ENCODE assay signal across 9 cellular contexts in genomic region chr14:67883717-67884116, GRCh38.
DNase-seq lines count a peak whose midpoint lies in the region; ATAC-seq and TF ChIP-seq lines count a peak whose summit lies in the region.
"Had no signal": no experiment of that assay in that cellular context is flagged by ENCODE, and none has a peak within 500 bp of the region (broad histone marks: within the 10 kb centered on the region; RNA-seq: fewer than 3 reads in every experiment).

No MANE protein-coding gene starts in this region.

- DNase-seq in AG10803 (ENCODE audit: low read depth), result peak; percentile 29
- DNase-seq in HT-29 (ENCODE audit: low spot score), result peak; percentile 22
- no peak for DNase-seq in ascending aorta (ENCODE audit: low spot score in 2 of 2)
- no peak for DNase-seq in right lobe of liver
- no peak for DNase-seq in activated CD4-positive, CD25-positive, alpha-beta regulatory T cell treated with anti-CD3 and anti-CD28 coated beads, Interleukin-2, amount 50 U/mL, for 72 hours
- no peak for DNase-seq in GM20000 (ENCODE audit: low spot score)
- no peak for DNase-seq in caudate nucleus (lab: John Stamatoyannopoulos, UW)
- DNase-seq: activated effector memory CD4-positive, alpha-beta T cell treated with anti-CD3 and anti-CD28 coated beads, Interleukin-2, amount 50 U/mL, for 16 hours had no signal

- 34% methylated on average over 1 of the region's 1 CpG for WGBS in right lobe of liver (ENCODE audit: insufficient coverage, low coverage, low lambda C conversion rate, missing lambda C conversion rate)

- intact Hi-C loops in ascending aorta (cut with DNase I) (loop anchor here (5.0 kb wide), 2 partner anchors 934 to 959 kb away; no protein-coding TSS in a partner anchor), right lobe of liver (cut with DNase I) (no loop called here)

- H3K4me1 ChIP-seq in ascending aorta (peaks cover 0 to 3% of the 10 kb centered on the region in 2 donors), right lobe of liver (no peaks in the 10 kb centered on the region)

- H3K9me3 ChIP-seq in ascending aorta, result no peaks in the 10 kb centered on the region
- H3K9me3 ChIP-seq in right lobe of liver, result no peaks in the 10 kb centered on the region

- ATAC-seq in right lobe of liver (peak in 3 of 4 donors; percentile 27 to 42 (median 35)), GM18868 (IDR thresholded peaks at IDR 0.05; ENCODE audit: unreplicated experiment) (no peak)

- TF ChIP-seq CTCF in AG10803 (conservative IDR thresholded peaks at IDR 0.05; ENCODE audit: low read length) (peak; percentile 47), ascending aorta (IDR thresholded peaks at IDR 0.05) (peak in 2 of 3 experiments; percentile 25 to 40), right lobe of liver (IDR thresholded peaks at IDR 0.05) (peak; percentile 32 to 45 (median 38)), GM20000 (IDR thresholded peaks at IDR 0.05; ENCODE audit: extremely low read depth, missing control alignments) (no peak)

- no peaks in the 10 kb centered on the region for H3K36me3 ChIP-seq in ascending aorta
- no peaks in the 10 kb centered on the region for H3K36me3 ChIP-seq in right lobe of liver

- H3K27me3 ChIP-seq in ascending aorta, result no peaks in the 10 kb centered on the region
- H3K27me3 ChIP-seq in right lobe of liver, result no peaks in the 10 kb centered on the region

- H3K27ac ChIP-seq in ascending aorta (no peak overlapping the region), right lobe of liver (no peak overlapping the region), caudate nucleus (ENCODE audit: low read depth, low read length) (no peak overlapping the region)

- no peak for TF ChIP-seq POLR2A in right lobe of liver (IDR thresholded peaks at IDR 0.05)

- H3K4me3 ChIP-seq in AG10803 (ENCODE audit: low read length) (no peak overlapping the region), ascending aorta (no peak overlapping the region), right lobe of liver (no peak overlapping the region)

Comparison
In these comparisons a context has a peak if more than half of its experiments do, and no peak if none do; other contexts are left out.
1. DNase-seq: peak in AG10803 (single experiment) and HT-29 (single experiment); none in ascending aorta (0 of 2), right lobe of liver (0 of 3), activated CD4-positive, CD25-positive, alpha-beta regulatory T cell treated with anti-CD3 and anti-CD28 coated beads, Interleukin-2, amount 50 U/mL, for 72 hours (single experiment), GM20000 (single experiment) and caudate nucleus (0 of 61).